ENCODE assay signal across 17 cellular contexts in genomic region chr16:20887207-20887606, GRCh38.
"Had no signal": no experiment of that assay in that cellular context is flagged by ENCODE, and none has a peak within 500 bp of the region (broad histone marks: within the 10 kb centered on the region; RNA-seq: fewer than 3 reads in every experiment).

No MANE protein-coding gene starts in this region.

- H3K9me3 ChIP-seq: heart left ventricle, mucosa of descending colon, pancreas, testis, tibial nerve had no signal

- H3K27ac ChIP-seq: testis had no signal

- H3K4me1 ChIP-seq: testis had no signal

- DNase-seq: dorsolateral prefrontal cortex; effector CD8-positive, alpha-beta T cell; heart left ventricle; hypothalamus; kidney glomerular epithelial cell; mammary epithelial cell; mucosa of descending colon; naive thymus-derived CD8-positive, alpha-beta T cell; nucleus accumbens; pancreas; right cardiac atrium; stimulated activated CD4-positive, alpha-beta T cell treated with anti-CD3 and anti-CD28 coated beads, Interleukin-4, amount 100 ng/mL, for 1 hour; stimulated activated CD8-positive, alpha-beta memory T cell treated with anti-CD3 and anti-CD28 coated beads, Interleukin-4, amount 100 ng/mL, for 48 hours; testis had no signal

- H3K27me3 ChIP-seq: dorsolateral prefrontal cortex, heart left ventricle, pancreas, testis, tibial nerve had no signal

- ATAC-seq: mucosa of descending colon; naive thymus-derived CD8-positive, alpha-beta T cell; right cardiac atrium; stimulated activated memory B cell treated with anti-CD40 and anti-IgM and Interleukin-4, amounts not matched to agents 10 μg/mL and 1 μg/mL and 100 μg/mL, for 72 hours had no signal

- H3K4me3 ChIP-seq: coronary artery, dorsolateral prefrontal cortex, heart left ventricle, mucosa of descending colon, pancreas, testis, tibial nerve had no signal
